In the genomic region with DNA sequence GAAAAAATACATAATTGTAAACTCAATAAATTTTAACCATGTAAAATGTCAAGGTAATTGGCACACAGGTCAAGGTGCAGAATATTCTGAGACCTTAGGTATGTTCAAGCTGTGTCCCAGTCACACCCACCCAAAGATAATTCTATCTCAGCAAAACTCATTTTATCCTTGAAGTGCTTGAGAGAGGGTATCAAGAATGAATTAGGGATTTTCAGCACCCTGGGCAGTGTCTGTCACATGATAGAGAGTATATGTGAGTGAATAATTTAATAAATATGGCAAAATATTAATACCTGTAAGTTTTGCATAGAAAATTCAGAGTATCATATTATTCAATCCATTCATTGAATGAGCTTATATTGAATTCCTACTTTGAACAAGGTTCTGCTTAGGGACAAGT, we compare ENCODE assay signal across 1 cellular context.
TF ChIP-seq lines count a peak whose summit lies in the region.

No MANE protein-coding gene starts in this region.

TF ChIP-seq in SK-N-SH, 30 proteins besides CTCF, POLR2A, EP300 and RAD21 (continued from another document):
- TF ChIP-seq, protein P1, sequence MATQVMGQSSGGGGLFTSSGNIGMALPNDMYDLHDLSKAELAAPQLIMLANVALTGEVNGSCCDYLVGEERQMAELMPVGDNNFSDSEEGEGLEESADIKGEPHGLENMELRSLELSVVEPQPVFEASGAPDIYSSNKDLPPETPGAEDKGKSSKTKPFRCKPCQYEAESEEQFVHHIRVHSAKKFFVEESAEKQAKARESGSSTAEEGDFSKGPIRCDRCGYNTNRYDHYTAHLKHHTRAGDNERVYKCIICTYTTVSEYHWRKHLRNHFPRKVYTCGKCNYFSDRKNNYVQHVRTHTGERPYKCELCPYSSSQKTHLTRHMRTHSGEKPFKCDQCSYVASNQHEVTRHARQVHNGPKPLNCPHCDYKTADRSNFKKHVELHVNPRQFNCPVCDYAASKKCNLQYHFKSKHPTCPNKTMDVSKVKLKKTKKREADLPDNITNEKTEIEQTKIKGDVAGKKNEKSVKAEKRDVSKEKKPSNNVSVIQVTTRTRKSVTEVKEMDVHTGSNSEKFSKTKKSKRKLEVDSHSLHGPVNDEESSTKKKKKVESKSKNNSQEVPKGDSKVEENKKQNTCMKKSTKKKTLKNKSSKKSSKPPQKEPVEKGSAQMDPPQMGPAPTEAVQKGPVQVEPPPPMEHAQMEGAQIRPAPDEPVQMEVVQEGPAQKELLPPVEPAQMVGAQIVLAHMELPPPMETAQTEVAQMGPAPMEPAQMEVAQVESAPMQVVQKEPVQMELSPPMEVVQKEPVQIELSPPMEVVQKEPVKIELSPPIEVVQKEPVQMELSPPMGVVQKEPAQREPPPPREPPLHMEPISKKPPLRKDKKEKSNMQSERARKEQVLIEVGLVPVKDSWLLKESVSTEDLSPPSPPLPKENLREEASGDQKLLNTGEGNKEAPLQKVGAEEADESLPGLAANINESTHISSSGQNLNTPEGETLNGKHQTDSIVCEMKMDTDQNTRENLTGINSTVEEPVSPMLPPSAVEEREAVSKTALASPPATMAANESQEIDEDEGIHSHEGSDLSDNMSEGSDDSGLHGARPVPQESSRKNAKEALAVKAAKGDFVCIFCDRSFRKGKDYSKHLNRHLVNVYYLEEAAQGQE (IDR thresholded peaks at IDR 0.05; ENCODE audit: low read depth, low read length) = peak; percentile 75
